14 cellular contexts compared by ENCODE assay signal in genomic region chr1:200411406-200412257, GRCh38. TPM values are rescaled to one million over a fixed set of nuclear protein-coding genes. Genes with fewer than 3 reads are reported as not detected.
A peak's percentile ranks its signal among the peaks of the same experiment; 100 is the strongest.
DNase-seq lines count a peak whose midpoint lies in the region; ATAC-seq, FAIRE-seq and TF ChIP-seq lines count a peak whose summit lies in the region.
"Had no signal": no experiment of that assay in that cellular context is flagged by ENCODE, and none has a peak within 500 bp of the region (broad histone marks: within the 10 kb centered on the region; RNA-seq: fewer than 3 reads in every experiment).

No MANE protein-coding gene starts in this region.

- in situ Hi-C loops in brain microvascular endothelial cell (cut with HindIII; ENCODE audit: low pct_ligation_motif_present, low sequenced_read_pairs): no loop called here

- no peak overlapping the region; the same call in 1 of the 2 replicates for H3K4me2 ChIP-seq in OCI-LY7 (ENCODE audit: low read length)
- H3K4me2 ChIP-seq in hepatocyte: peak overlapping the region; percentile 81
- peak overlapping the region; percentile 85 for H3K4me2 ChIP-seq in neural progenitor cell

- H3K4me1 ChIP-seq in OCI-LY7 (ENCODE audit: insufficient read depth, low read length, poor library complexity, severe bottlenecking) (peaks cover 33% of the 10 kb centered on the region), hepatocyte (ENCODE audit: insufficient read depth) (peaks cover 18% of the 10 kb centered on the region), neural progenitor cell (peaks cover 26% of the 10 kb centered on the region)

- H3K27ac ChIP-seq in OCI-LY7 (ENCODE audit: low read depth, low read length, poor library complexity, severe bottlenecking) (no peak overlapping the region), hepatocyte (peak overlapping the region; percentile 53), neural progenitor cell (no peak overlapping the region), brain microvascular endothelial cell (no peak overlapping the region)
- H3K27ac ChIP-seq: BLaER1 had no signal

- FAIRE-seq in urothelium cell line (lab: Jason Lieb, UNC): no peak

- H3K79me2 ChIP-seq in OCI-LY7 (ENCODE audit: insufficient read depth, low read depth, low read length) (peaks cover 32% of the 10 kb centered on the region), hepatocyte (peaks cover 27% of the 10 kb centered on the region), neural progenitor cell (ENCODE audit: low read depth) (peaks cover 42% of the 10 kb centered on the region)

- H2AFZ ChIP-seq in OCI-LY7 (ENCODE audit: low read length) (peak overlapping the region; percentile 96; the same call in 1 of the 2 replicates), hepatocyte (peak overlapping the region; percentile 20), neural progenitor cell (replicated peaks) (peak overlapping the region; percentile 99)

- 14% methylated on average over 20 of the region's 20 CpGs for WGBS in hepatocyte (ENCODE audit: low lambda C conversion rate, missing lambda C conversion rate)

- H3K9me2 ChIP-seq in OCI-LY7 (ENCODE audit: insufficient read depth, low read length): no peaks in the 10 kb centered on the region
- H3K9me2 ChIP-seq in hepatocyte (replicated peaks; ENCODE audit: insufficient read depth): no peaks in the 10 kb centered on the region

- H3K27me3 ChIP-seq in hepatocyte (no peaks in the 10 kb centered on the region), neural progenitor cell (no peaks in the 10 kb centered on the region), brain microvascular endothelial cell (replicated peaks) (no peaks in the 10 kb centered on the region)
- H3K27me3 ChIP-seq: BLaER1, stomach had no signal

- no peak for DNase-seq in Calu3
- DNase-seq in OCI-LY7 (ENCODE audit: low spot score): no peak
- DNase-seq in hepatocyte (ENCODE audit: low spot score): peak; percentile 17
- DNase-seq in neural progenitor cell (ENCODE audit: low spot score): peak; percentile 34
- no peak for DNase-seq in T-cell
- DNase-seq in brain microvascular endothelial cell: no peak
- no peak for DNase-seq in urothelium cell line (ENCODE audit: low spot score)
- no peak for DNase-seq in activated gamma-delta T cell treated with Interleukin-2 at 50 U/mL for 16 hours
- DNase-seq: activated CD4-positive, alpha-beta T cell treated with anti-CD3 and anti-CD28 coated beads, Interleukin-2, amount 50 U/mL, for 1 hour; activated effector memory CD4-positive, alpha-beta T cell treated with anti-CD3 and anti-CD28 coated beads, Interleukin-2, amount 50 U/mL, for 16 hours; GDM1; stomach had no signal

- H3K4me3 Mint-ChIP-seq in Calu3 (ENCODE audit: low read depth, unreplicated experiment) (no peak overlapping the region), neural progenitor cell (peak overlapping the region; percentile 68), T-cell (peak overlapping the region in 1 of 3 donors; percentile 28)

- H3K4me3 ChIP-seq in OCI-LY7 (ENCODE audit: low read depth, low read length, poor library complexity, severe bottlenecking) (no peak overlapping the region), hepatocyte (no peak overlapping the region), neural progenitor cell (peak overlapping the region; percentile 86), brain microvascular endothelial cell (ENCODE audit: low read depth, low read length) (no peak overlapping the region)
- H3K4me3 ChIP-seq: BLaER1 had no signal

- H3K36me3 ChIP-seq in OCI-LY7 (ENCODE audit: insufficient read depth, low read length) (peaks cover 24% of the 10 kb centered on the region), hepatocyte (replicated peaks; ENCODE audit: insufficient read depth, low read depth) (peaks cover 4% of the 10 kb centered on the region), neural progenitor cell (peaks cover 3% of the 10 kb centered on the region), brain microvascular endothelial cell (replicated peaks) (peaks cover 26% of the 10 kb centered on the region)

- H3K27me3 Mint-ChIP-seq in Calu3 (ENCODE audit: unreplicated experiment) (no peaks in the 10 kb centered on the region), neural progenitor cell (ENCODE audit: insufficient read depth, low read depth) (peaks cover 5% of the 10 kb centered on the region), T-cell (no peaks in the 10 kb centered on the region)

- TF ChIP-seq CTCF in Calu3 (IDR thresholded peaks at IDR 0.05; ENCODE audit: unreplicated experiment): no peak
- no peak for TF ChIP-seq CTCF in OCI-LY7 (conservative IDR thresholded peaks at IDR 0.05; ENCODE audit: low read length)
- no peak for TF ChIP-seq CTCF in hepatocyte (IDR thresholded peaks at IDR 0.05; ENCODE audit: poor library complexity)
- no peak for TF ChIP-seq CTCF in neural progenitor cell (IDR thresholded peaks at IDR 0.05)
- TF ChIP-seq CTCF in brain microvascular endothelial cell (IDR thresholded peaks at IDR 0.05; ENCODE audit: low read depth, low read length, missing control alignments): no peak

- H3K27ac Mint-ChIP-seq in Calu3 (ENCODE audit: unreplicated experiment): peak overlapping the region; percentile 54
- H3K27ac Mint-ChIP-seq in neural progenitor cell: no peak overlapping the region
- peak overlapping the region in 1 of 2 donors; percentile 40 for H3K27ac Mint-ChIP-seq in T-cell

- ATAC-seq in T-cell (replicated peaks in 1 of 4): no peak
- ATAC-seq: sciatic nerve had no signal

- intact Hi-C loops in Calu3 (cut with micrococcal nuclease; ENCODE audit: unreplicated experiment) (loop anchor here (2.0 to 5.0 kb wide), 2 partner anchors 34 to 77 kb away; no protein-coding TSS in a partner anchor), OCI-LY7 (cut with micrococcal nuclease; ENCODE audit: unreplicated experiment) (loop anchor here (2.0 kb wide), 1 partner anchor 33 kb away; no protein-coding TSS in a partner anchor)

- peak overlapping the region; percentile 18 for H3K9ac ChIP-seq in neural progenitor cell
- H3K9ac ChIP-seq: BLaER1 had no signal

- BruUV-seq in Calu3 (replicated peaks; lab: Mats Ljungman, UMichigan): no TSS peak
- BruUV-seq in OCI-LY7 (replicated peaks; lab: Mats Ljungman, UMichigan): no TSS peak

- peaks cover 23% of the 10 kb centered on the region for H3F3A ChIP-seq in neural progenitor cell (ENCODE audit: low read depth)

- H3K9me3 Mint-ChIP-seq in Calu3 (ENCODE audit: low read depth, unreplicated experiment) (no peaks in the 10 kb centered on the region), neural progenitor cell (peaks cover 22% of the 10 kb centered on the region), T-cell (no peaks in the 10 kb centered on the region)

- POLR2A ChIA-PET in OCI-LY7 (lab: Charles Lee) (interaction anchor here (0.5 to 2.7 kb wide), 9 partner anchors 13 to 533 kb away, joined by 3 to 11 read pairs (median 4); no protein-coding TSS in a partner anchor), T-cell (lab: Charles Lee) (interaction anchor here in 1 of 2 donors (0.6 kb wide), 1 partner anchor 27 kb away, joined by 6 read pairs; no protein-coding TSS in a partner anchor)

- H3K9me3 ChIP-seq in OCI-LY7 (ENCODE audit: low read length) (no peaks in the 10 kb centered on the region), hepatocyte (ENCODE audit: low read depth) (no peaks in the 10 kb centered on the region), neural progenitor cell (ENCODE audit: low read depth) (no peaks in the 10 kb centered on the region)
- H3K9me3 ChIP-seq: stomach had no signal

- H3K36me3 Mint-ChIP-seq in Calu3 (ENCODE audit: insufficient read depth, unreplicated experiment): peaks cover 48% of the 10 kb centered on the region
- H3K36me3 Mint-ChIP-seq in neural progenitor cell: peaks cover 27% of the 10 kb centered on the region
- peaks cover 18% of the 10 kb centered on the region for H3K36me3 Mint-ChIP-seq in T-cell

- CTCF ChIA-PET in Calu3 (lab: Charles Lee) (interaction anchor here (0.8 to 1.1 kb wide), 2 partner anchors 40 to 72 kb away, joined by 4 to 5 read pairs; no protein-coding TSS in a partner anchor), OCI-LY7 (lab: Charles Lee; ENCODE audit: unreplicated experiment) (no interaction called here), T-cell (lab: Charles Lee) (interaction anchor here (0.5 to 1.2 kb wide), 3 partner anchors 9 to 743 kb away, joined by 3 to 4 read pairs (median 4); no protein-coding TSS in a partner anchor)

- H4K20me1 ChIP-seq in OCI-LY7 (ENCODE audit: insufficient read depth, low read length) (peaks cover 22% of the 10 kb centered on the region; the same call in 1 of the 2 replicates), hepatocyte (ENCODE audit: insufficient read depth, poor library complexity, severe bottlenecking) (no peaks in the 10 kb centered on the region), neural progenitor cell (ENCODE audit: low read depth) (peaks cover 26% of the 10 kb centered on the region)

- H3K4me1 Mint-ChIP-seq in Calu3 (ENCODE audit: low read depth, unreplicated experiment) (peaks cover 68% of the 10 kb centered on the region), neural progenitor cell (peaks cover 33% of the 10 kb centered on the region), T-cell (peaks cover 39 to 41% (median 40%) of the 10 kb centered on the region in 3 donors)

RNA-seq across cellular contexts. Expression of gene ZNF281, which starts 1.8 kb away (rescaled TPM):
- 25.8 and 26.5 TPM in 2 replicates for total RNA-seq in Calu3 (2022)
- total RNA-seq in OCI-LY7 (2014; rRNA removed; shearing (Covaris generic)): 22.9 and 24.2 TPM in 2 replicates
- 23.6 and 23.7 TPM in 2 replicates for total RNA-seq in OCI-LY7 (2022)
- 20.6 and 26.6 TPM in 2 replicates for total RNA-seq in hepatocyte
- polyA plus RNA-seq in hepatocyte: 17.2 and 19.2 TPM in 2 replicates
- total RNA-seq in neural progenitor cell (ENCODE audit: low replicate concordance): 42.6 and 47.1 TPM in 2 replicates
- total RNA-seq in T-cell: 10 to 100 TPM; 19.2 to 29.9 (median 21.4) TPM

Comparison
In these comparisons a context has a peak if more than half of its experiments do, and no peak if none do; other contexts are left out.
1. DNase-seq: peak in hepatocyte (single experiment) and neural progenitor cell (single experiment); none in Calu3 (single experiment), OCI-LY7 (single experiment), T-cell (0 of 34), brain microvascular endothelial cell (single experiment), urothelium cell line (single experiment) and activated gamma-delta T cell treated with Interleukin-2 at 50 U/mL for 16 hours (single experiment).
2. H2AFZ ChIP-seq: peak in every context shown above with its lines; median percentile 99 in neural progenitor cell; 96 in OCI-LY7; 20 in hepatocyte.